ENCODE assay signal across 11 cellular contexts in genomic region chr17:73349138-73349537, GRCh38. TPM values are rescaled to one million over a fixed set of nuclear protein-coding genes. Genes with fewer than 3 reads are reported as not detected.
A peak's percentile ranks its signal among the peaks of the same experiment; 100 is the strongest.
DNase-seq lines count a peak whose midpoint lies in the region; ATAC-seq, FAIRE-seq and TF ChIP-seq lines count a peak whose summit lies in the region.
"Had no signal": no experiment of that assay in that cellular context is flagged by ENCODE, and none has a peak within 500 bp of the region (broad histone marks: within the 10 kb centered on the region; RNA-seq: fewer than 3 reads in every experiment).

No MANE protein-coding gene starts in this region.

- no peaks in the 10 kb centered on the region for H3K27me3 ChIP-seq in fibroblast of lung (ENCODE audit: control insufficient read depth, insufficient read depth, low read length)
- H3K27me3 ChIP-seq: cardiac muscle cell had no signal

- peak overlapping the region; percentile 17 for H2AFZ ChIP-seq in fibroblast of lung (ENCODE audit: low read length)

- peak; percentile 10; the same call in 1 of the 2 replicates for ATAC-seq in WTC11

- CTCF ChIA-PET in WTC11 (lab: Charles Lee), result interaction anchor here (0.6 to 1.7 kb wide), 12 partner anchors 9 to 93 kb away, joined by 3 to 19 read pairs (median 4); no protein-coding TSS in a partner anchor

- no peaks in the 10 kb centered on the region for H3K9me3 Mint-ChIP-seq in WTC11
- no peaks in the 10 kb centered on the region for H3K9me3 Mint-ChIP-seq in activated T-helper 2 cell treated with anti-CD3 and anti-CD28 coated beads, Interferon-gamma antibody, Interleukin-2, Interleukin-4, amounts not matched to agents 10 μg/mL and 5 μg/mL and 100 μg/mL, durations not matched to agents 14 hours and 24 hours and 36 hours

- H3K9me3 ChIP-seq in fibroblast of lung (ENCODE audit: control insufficient read depth, insufficient read depth, low read depth, low read length), result no peaks in the 10 kb centered on the region

- POLR2A ChIA-PET in WTC11 (lab: Charles Lee), result interaction anchor here (1.0 to 1.3 kb wide), 2 partner anchors 21 to 37 kb away, joined by 3 read pairs; no protein-coding TSS in a partner anchor

- no peak overlapping the region for H3K4me3 ChIP-seq in fibroblast of lung (replicated peaks in 1 of 4; ENCODE audit: control extremely low read depth in 1 of 4, insufficient read depth in 1 of 4, low read depth in 3 of 4, low read length in 4 of 4)
- H3K4me3 ChIP-seq: cardiac muscle cell had no signal

- no peak for TF ChIP-seq CTCF in WTC11 (IDR thresholded peaks at IDR 0.05)
- no peak for TF ChIP-seq CTCF in fibroblast of lung (conservative IDR thresholded peaks at IDR 0.05 in 1 of 2, IDR thresholded peaks at IDR 0.05 in 1 of 2; ENCODE audit: low read depth in 1 of 2, low read length in 2 of 2)

- H3K36me3 ChIP-seq in fibroblast of lung (ENCODE audit: control insufficient read depth, insufficient read depth, low read length), result no peaks in the 10 kb centered on the region
- H3K36me3 ChIP-seq: cardiac muscle cell had no signal

- H3K36me3 Mint-ChIP-seq in WTC11, result no peaks in the 10 kb centered on the region
- no peaks in the 10 kb centered on the region for H3K36me3 Mint-ChIP-seq in activated T-helper 2 cell treated with anti-CD3 and anti-CD28 coated beads, Interferon-gamma antibody, Interleukin-2, Interleukin-4, amounts not matched to agents 10 μg/mL and 5 μg/mL and 100 μg/mL, durations not matched to agents 14 hours and 24 hours and 36 hours (ENCODE audit: low read depth)

- H3K4me2 ChIP-seq in fibroblast of lung (ENCODE audit: extremely low read depth, insufficient read depth, low read length), result no peak overlapping the region

- H3K27ac ChIP-seq in fibroblast of lung (ENCODE audit: insufficient read depth, low read length) (no peak overlapping the region), temporal lobe (ENCODE audit: low read depth, low read length) (peak overlapping the region; percentile 73)
- H3K27ac ChIP-seq: cardiac muscle cell had no signal

- intact Hi-C loops in activated T-helper 2 cell treated with anti-CD3 and anti-CD28 coated beads, Interferon-gamma antibody, Interleukin-2, Interleukin-4, amounts not matched to agents 10 μg/mL and 5 μg/mL and 100 μg/mL, durations not matched to agents 14 hours and 24 hours and 36 hours (cut with micrococcal nuclease), result no loop called here

- H3K4me1 Mint-ChIP-seq in WTC11, result peaks cover 33% of the 10 kb centered on the region
- no peaks in the 10 kb centered on the region for H3K4me1 Mint-ChIP-seq in activated T-helper 2 cell treated with anti-CD3 and anti-CD28 coated beads, Interferon-gamma antibody, Interleukin-2, Interleukin-4, amounts not matched to agents 10 μg/mL and 5 μg/mL and 100 μg/mL, durations not matched to agents 14 hours and 24 hours and 36 hours (ENCODE audit: low read depth)

- no peaks in the 10 kb centered on the region for H3K27me3 Mint-ChIP-seq in WTC11 (ENCODE audit: low read depth)
- H3K27me3 Mint-ChIP-seq in activated T-helper 2 cell treated with anti-CD3 and anti-CD28 coated beads, Interferon-gamma antibody, Interleukin-2, Interleukin-4, amounts not matched to agents 10 μg/mL and 5 μg/mL and 100 μg/mL, durations not matched to agents 14 hours and 24 hours and 36 hours (ENCODE audit: low read depth), result no peaks in the 10 kb centered on the region

- no peak for TF ChIP-seq POLR2A in GM12891 (IDR thresholded peaks at IDR 0.05; ENCODE audit: low read depth, low read length)

- H3K79me2 ChIP-seq in fibroblast of lung (ENCODE audit: control insufficient read depth, insufficient read depth, low read length), result no peaks in the 10 kb centered on the region

- no peak for FAIRE-seq in GM12891 (lab: Jason Lieb, UNC)
- FAIRE-seq in GM19239 (lab: Jason Lieb, UNC), result no peak

- DNase-seq in WTC11 (ENCODE audit: low spot score) (no peak), fibroblast of lung (ENCODE audit: low read depth in 2 of 2) (no peak), midbrain (lab: John Stamatoyannopoulos, UW) (peak; percentile 80), GM12891 (ENCODE audit: insufficient read length, low spot score) (no peak), GM19239 (ENCODE audit: insufficient read length, low spot score) (no peak), mesenteric fat pad (ENCODE audit: low spot score) (no peak)
- DNase-seq in activated T-helper 2 cell treated with anti-CD3 and anti-CD28 coated beads, Interferon-gamma antibody, Interleukin-2, Interleukin-4, amounts not matched to agents 10 μg/mL and 5 μg/mL and 100 μg/mL, durations not matched to agents 14 hours and 24 hours and 36 hours (ENCODE audit: low spot score), result no peak
- DNase-seq: Calu3, NCI-H510A had no signal

- no peaks in the 10 kb centered on the region for H4K20me1 ChIP-seq in fibroblast of lung (ENCODE audit: control insufficient read depth, extremely low read depth, insufficient read depth, low read length)

- H3K4me1 ChIP-seq in fibroblast of lung (ENCODE audit: control insufficient read depth, extremely low read depth, insufficient read depth, low read length), result peaks cover 5% of the 10 kb centered on the region

- H3K27ac Mint-ChIP-seq in WTC11, result no peak overlapping the region
- H3K27ac Mint-ChIP-seq in activated T-helper 2 cell treated with anti-CD3 and anti-CD28 coated beads, Interferon-gamma antibody, Interleukin-2, Interleukin-4, amounts not matched to agents 10 μg/mL and 5 μg/mL and 100 μg/mL, durations not matched to agents 14 hours and 24 hours and 36 hours, result no peak overlapping the region

- H3K4me3 Mint-ChIP-seq in WTC11, result no peak overlapping the region
- no peak overlapping the region for H3K4me3 Mint-ChIP-seq in activated T-helper 2 cell treated with anti-CD3 and anti-CD28 coated beads, Interferon-gamma antibody, Interleukin-2, Interleukin-4, amounts not matched to agents 10 μg/mL and 5 μg/mL and 100 μg/mL, durations not matched to agents 14 hours and 24 hours and 36 hours (ENCODE audit: low read depth)

- H3K9ac ChIP-seq in fibroblast of lung (ENCODE audit: insufficient read depth, low read length), result no peak overlapping the region

TF ChIP-seq in WTC11, 78 proteins besides CTCF, POLR2A, EP300 and RAD21 (continues in another document):
- TF ChIP-seq AR (CRISPR knock-in tag; IDR thresholded peaks at IDR 0.05), result no peak

TF ChIP-seq in GM12891, 5 proteins besides CTCF, POLR2A, EP300 and RAD21:
- TF ChIP-seq TAF1 (IDR thresholded peaks at IDR 0.05; ENCODE audit: low read depth, low read length), result no peak
- no peak for TF ChIP-seq PAX5 (IDR thresholded peaks at IDR 0.05; ENCODE audit: insufficient read depth, low read length, severe bottlenecking)
- TF ChIP-seq POLR2AphosphoS5 (IDR thresholded peaks at IDR 0.05; ENCODE audit: low read depth, low read length), result no peak
- no peak for TF ChIP-seq SPI1 (IDR thresholded peaks at IDR 0.05; ENCODE audit: low read depth, low read length)
- TF ChIP-seq POU2F2 (IDR thresholded peaks at IDR 0.05; ENCODE audit: low read depth, low read length), result no peak

RNA-seq across cellular contexts. Expression of gene CDC42EP4, which starts 37.3 kb away (rescaled TPM):
- 17.0 to 18.8 TPM (median 18.4 TPM) in 3 replicates for total RNA-seq in WTC11 (2021)
- 31.3 and 34.2 TPM in 2 replicates for total RNA-seq in fibroblast of lung
- polyA plus RNA-seq in fibroblast of lung, result 16.9 and 20.9 TPM in 2 replicates
- polyA plus RNA-seq in fibroblast of lung (2012), result 24.2 and 28.9 TPM in 2 replicates
- 33.7 and 42.3 TPM in 2 replicates for polyA minus RNA-seq in fibroblast of lung (ENCODE audit: low replicate concordance)
- 59.3 TPM for total RNA-seq in temporal lobe
- total RNA-seq in activated T-helper 2 cell treated with anti-CD3 and anti-CD28 coated beads, Interferon-gamma antibody, Interleukin-2, Interleukin-4, amounts not matched to agents 10 μg/mL and 5 μg/mL and 100 μg/mL, durations not matched to agents 14 hours and 24 hours and 36 hours, result 1.6 and 2.8 TPM in 2 replicates
- 1.1 TPM for polyA plus RNA-seq in GM12891 (2012; ENCODE audit: low read depth, missing spikeins)
- total RNA-seq in mesenteric fat pad, result 207 TPM
